In the genomic region with DNA sequence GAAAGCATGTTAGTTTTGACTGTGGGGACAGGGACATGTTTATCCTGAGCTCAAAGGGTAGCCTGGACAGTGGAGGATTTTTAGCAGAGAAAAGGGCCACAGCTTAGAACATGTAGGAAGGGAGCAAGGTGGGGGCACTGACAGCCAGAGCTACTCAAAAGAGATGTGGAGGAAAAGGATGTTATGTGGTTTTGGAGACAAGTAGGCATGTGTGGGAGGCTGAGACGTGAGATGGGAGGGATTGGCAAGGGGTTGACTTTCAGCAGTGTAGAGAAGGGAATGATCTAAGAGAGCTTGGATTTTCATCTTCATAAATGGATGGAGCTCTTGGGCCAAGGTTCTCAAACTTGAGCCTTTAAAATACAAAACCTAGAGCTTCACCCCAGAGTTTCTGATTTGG, we compare ENCODE assay signal across 17 cellular contexts. TPM values are rescaled to one million over a fixed set of nuclear protein-coding genes. Genes with fewer than 3 reads are reported as not detected.
"Had no signal": no experiment of that assay in that cellular context is flagged by ENCODE, and none has a peak within 500 bp of the region (broad histone marks: within the 10 kb centered on the region; RNA-seq: fewer than 3 reads in every experiment).

No MANE protein-coding gene starts in this region.

- H3K27ac ChIP-seq: breast epithelium, esophagus squamous epithelium, foreskin keratinocyte, ovary, stomach, thoracic aorta had no signal

- H3K36me3 Mint-ChIP-seq: activated naive CD8-positive, alpha-beta T cell treated with anti-CD3 and anti-CD28 coated beads, Interleukin-2, amount 10 ng/mL, durations not matched to agents 7 days and 5 days had no signal

- H3K9me3 ChIP-seq: breast epithelium, ovary, stomach, thoracic aorta had no signal

- H3K27ac Mint-ChIP-seq: activated CD4-positive, alpha-beta memory T cell treated with anti-CD3 and anti-CD28 coated beads, Interleukin-2, amount 10 ng/mL, durations not matched to agents 7 days and 5 days; activated CD4-positive, alpha-beta T cell treated with anti-CD3 and anti-CD28 coated beads for 36 hours; activated naive CD8-positive, alpha-beta T cell treated with anti-CD3 and anti-CD28 coated beads, Interleukin-2, amount 10 ng/mL, durations not matched to agents 7 days and 5 days; nephron progenitor cell; T-helper 2 cell treated with Interferon-gamma antibody and Interleukin-4, amounts not matched to agents 5 μg/mL and 100 μg/mL, for 36 hours had no signal

- DNase-seq: activated CD4-positive, alpha-beta memory T cell treated with anti-CD3 and anti-CD28 coated beads, Interleukin-2, amount 10 ng/mL, durations not matched to agents 7 days and 5 days; activated CD4-positive, alpha-beta T cell treated with anti-CD3 and anti-CD28 coated beads for 36 hours; activated CD8-positive, alpha-beta memory T cell treated with anti-CD3 and anti-CD28 coated beads, Interleukin-2, amount 50 U/mL, for 48 hours; activated naive CD8-positive, alpha-beta T cell treated with anti-CD3 and anti-CD28 coated beads, Interleukin-2, amount 10 ng/mL, durations not matched to agents 7 days and 5 days; aorta; esophagus squamous epithelium; foreskin keratinocyte; heart right ventricle; left ventricle myocardium superior; mesendoderm; nephron progenitor cell; ovary; stimulated activated CD4-positive, alpha-beta T cell treated with anti-CD3 and anti-CD28 coated beads, Interleukin-2, amount 100 ng/mL, for 48 hours; stomach had no signal

- H3K4me1 Mint-ChIP-seq: activated CD4-positive, alpha-beta memory T cell treated with anti-CD3 and anti-CD28 coated beads, Interleukin-2, amount 10 ng/mL, durations not matched to agents 7 days and 5 days; activated CD4-positive, alpha-beta T cell treated with anti-CD3 and anti-CD28 coated beads for 36 hours; activated naive CD8-positive, alpha-beta T cell treated with anti-CD3 and anti-CD28 coated beads, Interleukin-2, amount 10 ng/mL, durations not matched to agents 7 days and 5 days had no signal

- H3K4me1 ChIP-seq: breast epithelium, foreskin keratinocyte had no signal

- H3K4me3 ChIP-seq: breast epithelium, esophagus squamous epithelium, heart right ventricle, ovary, stomach, thoracic aorta had no signal

- H3K36me3 ChIP-seq: breast epithelium, heart right ventricle, ovary, stomach, thoracic aorta had no signal

- ATAC-seq: activated CD4-positive, alpha-beta T cell treated with anti-CD3 and anti-CD28 coated beads for 36 hours; foreskin keratinocyte; heart right ventricle; left ventricle myocardium superior had no signal

- H3K9me3 Mint-ChIP-seq: activated CD4-positive, alpha-beta memory T cell treated with anti-CD3 and anti-CD28 coated beads, Interleukin-2, amount 10 ng/mL, durations not matched to agents 7 days and 5 days; activated naive CD8-positive, alpha-beta T cell treated with anti-CD3 and anti-CD28 coated beads, Interleukin-2, amount 10 ng/mL, durations not matched to agents 7 days and 5 days; T-helper 2 cell treated with Interferon-gamma antibody and Interleukin-4, amounts not matched to agents 5 μg/mL and 100 μg/mL, for 36 hours had no signal

- H3K27me3 ChIP-seq: breast epithelium, esophagus squamous epithelium, foreskin keratinocyte, ovary, stomach had no signal

- H3K4me3 Mint-ChIP-seq: activated CD4-positive, alpha-beta memory T cell treated with anti-CD3 and anti-CD28 coated beads, Interleukin-2, amount 10 ng/mL, durations not matched to agents 7 days and 5 days; activated CD4-positive, alpha-beta T cell treated with anti-CD3 and anti-CD28 coated beads for 36 hours; activated naive CD8-positive, alpha-beta T cell treated with anti-CD3 and anti-CD28 coated beads, Interleukin-2, amount 10 ng/mL, durations not matched to agents 7 days and 5 days; nephron progenitor cell; T-helper 2 cell treated with Interferon-gamma antibody and Interleukin-4, amounts not matched to agents 5 μg/mL and 100 μg/mL, for 36 hours had no signal

RNA-seq across cellular contexts. Expression of gene SYK, which starts 24.0 kb away (rescaled TPM):
- total RNA-seq: activated CD4-positive, alpha-beta memory T cell treated with anti-CD3 and anti-CD28 coated beads, Interleukin-2, amount 10 ng/mL, durations not matched to agents 7 days and 5 days had no signal
